ENCODE assay signal across 1 cellular context in the genomic region with DNA sequence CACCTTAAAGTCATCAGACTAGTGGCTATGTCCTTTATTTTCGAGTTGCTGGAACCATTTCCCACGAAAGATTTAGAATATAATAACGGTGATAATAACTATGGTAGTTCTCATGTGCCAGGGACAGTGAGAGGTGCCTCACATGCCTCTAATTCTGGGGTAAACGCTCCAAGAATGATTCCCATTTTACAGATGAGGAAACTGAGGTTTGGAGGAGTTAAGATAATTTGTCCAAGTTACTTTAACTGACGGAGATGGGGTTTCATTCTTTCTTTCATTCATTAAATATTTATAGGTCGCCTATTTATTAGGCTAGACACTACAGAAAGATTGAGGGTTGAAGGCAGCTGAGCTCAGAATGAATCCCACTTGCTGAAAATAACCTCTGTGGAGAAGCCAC.
TF ChIP-seq lines count a peak whose summit lies in the region.

No MANE protein-coding gene starts in this region.

TF ChIP-seq in H1, 55 proteins besides CTCF, POLR2A, EP300 and RAD21:
- TF ChIP-seq, protein P1, sequence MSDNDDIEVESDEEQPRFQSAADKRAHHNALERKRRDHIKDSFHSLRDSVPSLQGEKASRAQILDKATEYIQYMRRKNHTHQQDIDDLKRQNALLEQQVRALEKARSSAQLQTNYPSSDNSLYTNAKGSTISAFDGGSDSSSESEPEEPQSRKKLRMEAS (IDR thresholded peaks at IDR 0.05) = no peak
- TF ChIP-seq SAP30 (IDR thresholded peaks at IDR 0.05; ENCODE audit: insufficient read depth, insufficient replicate concordance, low read length) (no peak), GABPA (IDR thresholded peaks at IDR 0.05; ENCODE audit: borderline replicate concordance, insufficient read depth, low read length) (no peak), ZNF274 (IDR thresholded peaks at IDR 0.05; ENCODE audit: borderline replicate concordance, extremely low read depth, low read length) (no peak), SUZ12 (IDR thresholded peaks at IDR 0.05; ENCODE audit: low read length) (no peak), ASH2L (IDR thresholded peaks at IDR 0.05; ENCODE audit: low read length) (no peak)
